ENCODE assay signal across 1 cellular context in genomic region chr1:211543003-211543402, GRCh38.
TF ChIP-seq lines count a peak whose summit lies in the region.

No MANE protein-coding gene starts in this region.

TF ChIP-seq in HCT116, 20 proteins besides CTCF, POLR2A, EP300 and RAD21 (continued from another document):
- TF ChIP-seq ATF3 (IDR thresholded peaks at IDR 0.05) (no peak), SP1 (IDR thresholded peaks at IDR 0.05; ENCODE audit: low read depth) (no peak), ELF1 (IDR thresholded peaks at IDR 0.05; ENCODE audit: borderline replicate concordance, low read depth) (no peak), EZH2 (IDR thresholded peaks at IDR 0.05) (no peak), REST (IDR thresholded peaks at IDR 0.05; ENCODE audit: low read depth) (no peak), YY1 (IDR thresholded peaks at IDR 0.05; ENCODE audit: extremely low read depth, insufficient replicate concordance, low read depth, low read length) (no peak), EZH2phosphoT487 (IDR thresholded peaks at IDR 0.05; ENCODE audit: borderline replicate concordance) (no peak), POLR2AphosphoS5 (IDR thresholded peaks at IDR 0.05; ENCODE audit: low read depth, low read length) (no peak), ZNF274 (IDR thresholded peaks at IDR 0.05; ENCODE audit: low read depth, low read length) (no peak), CBX3 (IDR thresholded peaks at IDR 0.05; ENCODE audit: low read depth) (no peak), SRF (IDR thresholded peaks at IDR 0.05; ENCODE audit: low read depth) (no peak)
- TF ChIP-seq, protein P1, sequence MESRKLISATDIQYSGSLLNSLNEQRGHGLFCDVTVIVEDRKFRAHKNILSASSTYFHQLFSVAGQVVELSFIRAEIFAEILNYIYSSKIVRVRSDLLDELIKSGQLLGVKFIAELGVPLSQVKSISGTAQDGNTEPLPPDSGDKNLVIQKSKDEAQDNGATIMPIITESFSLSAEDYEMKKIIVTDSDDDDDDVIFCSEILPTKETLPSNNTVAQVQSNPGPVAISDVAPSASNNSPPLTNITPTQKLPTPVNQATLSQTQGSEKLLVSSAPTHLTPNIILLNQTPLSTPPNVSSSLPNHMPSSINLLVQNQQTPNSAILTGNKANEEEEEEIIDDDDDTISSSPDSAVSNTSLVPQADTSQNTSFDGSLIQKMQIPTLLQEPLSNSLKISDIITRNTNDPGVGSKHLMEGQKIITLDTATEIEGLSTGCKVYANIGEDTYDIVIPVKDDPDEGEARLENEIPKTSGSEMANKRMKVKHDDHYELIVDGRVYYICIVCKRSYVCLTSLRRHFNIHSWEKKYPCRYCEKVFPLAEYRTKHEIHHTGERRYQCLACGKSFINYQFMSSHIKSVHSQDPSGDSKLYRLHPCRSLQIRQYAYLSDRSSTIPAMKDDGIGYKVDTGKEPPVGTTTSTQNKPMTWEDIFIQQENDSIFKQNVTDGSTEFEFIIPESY (IDR thresholded peaks at IDR 0.05; ENCODE audit: extremely low read depth, insufficient replicate concordance, low read length): no peak
- TF ChIP-seq, protein P2, sequence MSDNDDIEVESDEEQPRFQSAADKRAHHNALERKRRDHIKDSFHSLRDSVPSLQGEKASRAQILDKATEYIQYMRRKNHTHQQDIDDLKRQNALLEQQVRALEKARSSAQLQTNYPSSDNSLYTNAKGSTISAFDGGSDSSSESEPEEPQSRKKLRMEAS (IDR thresholded peaks at IDR 0.05): no peak
